In genomic region chr11:2402106-2402505, GRCh38 we compare ENCODE assay signal across 10 cellular contexts. TPM values are rescaled to one million over a fixed set of nuclear protein-coding genes. Genes with fewer than 3 reads are reported as not detected.
DNase-seq lines count a peak whose midpoint lies in the region; ATAC-seq and TF ChIP-seq lines count a peak whose summit lies in the region.
"Had no signal": no experiment of that assay in that cellular context is flagged by ENCODE, and none has a peak within 500 bp of the region (broad histone marks: within the 10 kb centered on the region; RNA-seq: fewer than 3 reads in every experiment).

No MANE protein-coding gene starts in this region.

- no peaks in the 10 kb centered on the region for H3K27me3 Mint-ChIP-seq in naive B cell

- intact Hi-C loops in vagina (cut with DNase I) = no loop called here

- no peak for TF ChIP-seq POLR2A in vagina (IDR thresholded peaks at IDR 0.05)

- ATAC-seq in naive B cell (ENCODE audit: low read depth in 2 of 2) = no peak

- in situ Hi-C loops in astrocyte of the spinal cord (cut with HindIII; ENCODE audit: low sequenced_read_pairs) = no loop called here

- peak overlapping the region; percentile 98 for H3K4me3 ChIP-seq in Jurkat, Clone E6-1 (ENCODE audit: low read length)
- H3K4me3 ChIP-seq in astrocyte of the spinal cord (ENCODE audit: low read depth, low read length) = peak overlapping the region; percentile 90
- no peak overlapping the region for H3K4me3 ChIP-seq in vagina

- no peak for DNase-seq in Jurkat, Clone E6-1 (ENCODE audit: low read depth, low spot score)
- DNase-seq in astrocyte of the spinal cord (ENCODE audit: low read depth, low spot score) = no peak
- DNase-seq in naive B cell = no peak
- no peak for DNase-seq in NCI-H1105 (lab: John Stamatoyannopoulos, UW)
- no peak for DNase-seq in hippocampal formation (lab: John Stamatoyannopoulos, UW)
- no peak for DNase-seq in vagina (ENCODE audit: extremely low spot score in 2 of 2)
- DNase-seq in stimulated activated CD4-positive, alpha-beta T cell treated with anti-CD3 and anti-CD28 coated beads, Interleukin-4, amount 100 ng/mL, for 1 hour = no peak
- DNase-seq: NCI-H1930 had no signal

- peak overlapping the region in 1 of 6 donors; percentile 38 for H3K27ac Mint-ChIP-seq in naive B cell

- H3K27ac ChIP-seq in C4-2B (peak overlapping the region; percentile 89; the same call in 1 of the 2 replicates), vagina (no peak overlapping the region)
- H3K27ac ChIP-seq: ovary had no signal

- H3K4me1 ChIP-seq in vagina = peaks cover 37% of the 10 kb centered on the region

- TF ChIP-seq CTCF in C4-2B (conservative IDR thresholded peaks at IDR 0.05) = no peak
- TF ChIP-seq CTCF in astrocyte of the spinal cord (IDR thresholded peaks at IDR 0.05; ENCODE audit: low read depth, low read length) = no peak
- TF ChIP-seq CTCF in vagina (IDR thresholded peaks at IDR 0.05) = no peak

- H3K36me3 Mint-ChIP-seq in naive B cell = no peaks in the 10 kb centered on the region

- H3K36me3 ChIP-seq in vagina = peaks cover 0 to 29% of the 10 kb centered on the region in 2 donors
- H3K36me3 ChIP-seq: ovary had no signal

- H3K4me3 Mint-ChIP-seq in naive B cell = peak overlapping the region in 7 of 8 donors; percentile 68 to 96 (median 90)

- no peaks in the 10 kb centered on the region for H3K27me3 ChIP-seq in vagina
- H3K27me3 ChIP-seq: ovary had no signal

- peaks cover 16 to 39% (median 25%) of the 10 kb centered on the region in 3 donors for H3K4me1 Mint-ChIP-seq in naive B cell

- H3K9me3 ChIP-seq in vagina = no peaks in the 10 kb centered on the region
- H3K9me3 ChIP-seq: ovary had no signal

- no peaks in the 10 kb centered on the region for H3K9me3 Mint-ChIP-seq in naive B cell

RNA-seq across cellular contexts. Expression of gene TSSC4, which starts 1.6 kb away (rescaled TPM):
- polyA plus RNA-seq in Jurkat, Clone E6-1 (2012; ENCODE audit: insufficient read depth, insufficient read length) = 50.0 TPM
- 10 to 100 TPM; 54.7 to 76.0 (median 67.9) TPM for polyA plus RNA-seq in naive B cell (ENCODE audit: low read depth in 6 of 6)
- total RNA-seq in vagina = 37.6 TPM

RNA-seq across cellular contexts. Expression of gene CD81, which starts 25.0 kb away (rescaled TPM):
- polyA plus RNA-seq in Jurkat, Clone E6-1 (2012; ENCODE audit: insufficient read depth, insufficient read length) = 271 TPM
- polyA plus RNA-seq in naive B cell (ENCODE audit: low read depth in 6 of 6) = 100 to 1,000 TPM; 110 to 279 (median 240) TPM
- 526 TPM for total RNA-seq in vagina

RNA-seq across cellular contexts. Expression of gene TRPM5, which starts 42.2 kb away (rescaled TPM):
- 0.39 TPM for polyA plus RNA-seq in Jurkat, Clone E6-1 (2012; ENCODE audit: insufficient read depth, insufficient read length)
- not detected for polyA plus RNA-seq in naive B cell (ENCODE audit: low read depth in 6 of 6)
- not detected for total RNA-seq in vagina

RNA-seq across cellular contexts. Expression of gene KCNQ1, which starts 42.7 kb away (rescaled TPM):
- not detected for polyA plus RNA-seq in Jurkat, Clone E6-1 (2012; ENCODE audit: insufficient read depth, insufficient read length)
- polyA plus RNA-seq in naive B cell (ENCODE audit: low read depth in 6 of 6) = 10 to 100 TPM in 3 of 6 donors, 1 to 10 TPM in 3; 9.3 to 22.6 (median 10.3) TPM
- total RNA-seq in vagina = 2.7 TPM

Comparison
In these comparisons a context has a peak if more than half of its experiments do, and no peak if none do; other contexts are left out.
1. H3K4me3 ChIP-seq: peak in Jurkat, Clone E6-1 (single experiment) and astrocyte of the spinal cord (single experiment); none in vagina (0 of 2).